Comparison of ENCODE assay signal across 24 cellular contexts in genomic region chr2:36497570-36498163, GRCh38.
"Had no signal": no experiment of that assay in that cellular context is flagged by ENCODE, and none has a peak within 500 bp of the region (broad histone marks: within the 10 kb centered on the region; RNA-seq: fewer than 3 reads in every experiment).

No MANE protein-coding gene starts in this region.

- H3K4me3 ChIP-seq: esophagus muscularis mucosa, hepatocyte, left lung, right atrium auricular region, thyroid gland had no signal

- H3K27ac ChIP-seq: hepatocyte, left lung, right atrium auricular region, thyroid gland had no signal

- H3K27me3 ChIP-seq: esophagus muscularis mucosa, hepatocyte, left lung, right atrium auricular region, thyroid gland had no signal

- H3K9me3 ChIP-seq: esophagus muscularis mucosa, left lung, right atrium auricular region, thyroid gland had no signal

- H3K4me1 ChIP-seq: left lung, right atrium auricular region had no signal

- FAIRE-seq: endothelial cell of umbilical vein had no signal

- DNase-seq: activated B cell treated with CpG ODN at 0.5 μM for 24 hours; activated CD4-positive, alpha-beta memory T cell treated with anti-CD3 and anti-CD28 coated beads, Interleukin-2, amount 10 ng/mL, durations not matched to agents 7 days and 5 days; activated CD4-positive, alpha-beta T cell treated with anti-CD3 and anti-CD28 coated beads for 4 hours; activated CD8-positive, alpha-beta memory T cell treated with anti-CD3 and anti-CD28 coated beads, Interleukin-2, amount 10 ng/mL, durations not matched to agents 7 days and 5 days; activated naive CD4-positive, alpha-beta T cell treated with anti-CD3 and anti-CD28 coated beads for 36 hours; activated naive CD8-positive, alpha-beta T cell treated with anti-CD3 and anti-CD28 coated beads, Interleukin-2, amount 50 U/mL, for 24 hours; activated T-cell treated with anti-CD3 and anti-CD28 coated beads, Interleukin-2, amount 50 U/mL, for 1 hour; anterior cingulate cortex; central memory CD4-positive, alpha-beta T cell; effector CD8-positive, alpha-beta T cell; islet precursor cell; left lung; mammary epithelial cell; midbrain; nephron progenitor cell; nucleus accumbens; stimulated activated CD4-positive, alpha-beta T cell treated with anti-CD3 and anti-CD28 coated beads, Interleukin-2, amount 100 ng/mL, for 24 hours; stimulated activated naive CD4-positive, alpha-beta T cell treated with Interleukin-2 at 50 U/mL for 16 hours; T-cell; thyroid gland had no signal
